Comparison of ENCODE assay signal across 13 cellular contexts in the genomic region with DNA sequence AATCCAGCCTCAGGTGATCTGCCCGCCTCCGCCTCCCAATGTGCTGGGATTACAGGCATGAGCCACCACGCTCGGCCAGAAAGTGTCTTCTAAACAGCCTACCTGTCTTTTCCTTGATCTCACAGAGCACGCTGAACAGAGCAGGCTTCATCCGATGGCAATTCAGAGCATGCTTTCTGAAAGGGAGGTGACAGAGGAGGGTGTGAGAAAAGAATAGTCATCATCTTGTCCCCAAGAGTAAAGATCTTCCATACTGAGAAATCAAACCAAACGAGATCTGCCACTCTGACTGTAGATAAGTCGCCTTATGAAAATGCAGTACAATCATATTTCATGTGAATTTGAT. TPM values are rescaled to one million over a fixed set of nuclear protein-coding genes. Genes with fewer than 3 reads are reported as not detected.
DNase-seq lines count a peak whose midpoint lies in the region; ATAC-seq lines count a peak whose summit lies in the region.
"Had no signal": no experiment of that assay in that cellular context is flagged by ENCODE, and none has a peak within 500 bp of the region (broad histone marks: within the 10 kb centered on the region; RNA-seq: fewer than 3 reads in every experiment).

No MANE protein-coding gene starts in this region.

- peak in 1 of 2 donors; percentile 20 for ATAC-seq in naive thymus-derived CD8-positive, alpha-beta T cell
- no peak for ATAC-seq in HG02610 (IDR thresholded peaks at IDR 0.05; ENCODE audit: unreplicated experiment)

- peak overlapping the region; percentile 79 for H3K4me3 Mint-ChIP-seq in activated T-helper 1 cell treated with anti-CD3 and anti-CD28 coated beads, Interleukin-12 subunit alpha, Interleukin-12 subunit beta, Interleukin-2, Interleukin-4 antibody, amounts not matched to agents 30 ng/mL and 10 ng/mL and 1 ng/mL, durations not matched to agents 14 hours and 24 hours and 36 hours
- peak overlapping the region; percentile 62 to 87 (median 80) for H3K4me3 Mint-ChIP-seq in naive thymus-derived CD8-positive, alpha-beta T cell

- H3K27me3 Mint-ChIP-seq in activated T-helper 1 cell treated with anti-CD3 and anti-CD28 coated beads, Interleukin-12 subunit alpha, Interleukin-12 subunit beta, Interleukin-2, Interleukin-4 antibody, amounts not matched to agents 30 ng/mL and 10 ng/mL and 1 ng/mL, durations not matched to agents 14 hours and 24 hours and 36 hours (ENCODE audit: insufficient read depth) = no peaks in the 10 kb centered on the region
- H3K27me3 Mint-ChIP-seq in naive thymus-derived CD8-positive, alpha-beta T cell = no peaks in the 10 kb centered on the region

- H3K4me1 Mint-ChIP-seq in activated T-helper 1 cell treated with anti-CD3 and anti-CD28 coated beads, Interleukin-12 subunit alpha, Interleukin-12 subunit beta, Interleukin-2, Interleukin-4 antibody, amounts not matched to agents 30 ng/mL and 10 ng/mL and 1 ng/mL, durations not matched to agents 14 hours and 24 hours and 36 hours (ENCODE audit: low read depth) = peaks cover 73% of the 10 kb centered on the region
- peaks cover 32 to 83% (median 66%) of the 10 kb centered on the region in 4 donors for H3K4me1 Mint-ChIP-seq in naive thymus-derived CD8-positive, alpha-beta T cell

- no peaks in the 10 kb centered on the region for H3K9me3 Mint-ChIP-seq in activated T-helper 1 cell treated with anti-CD3 and anti-CD28 coated beads, Interleukin-12 subunit alpha, Interleukin-12 subunit beta, Interleukin-2, Interleukin-4 antibody, amounts not matched to agents 30 ng/mL and 10 ng/mL and 1 ng/mL, durations not matched to agents 14 hours and 24 hours and 36 hours
- H3K9me3 Mint-ChIP-seq in naive thymus-derived CD8-positive, alpha-beta T cell = no peaks in the 10 kb centered on the region

- intact Hi-C loops in activated T-helper 1 cell treated with anti-CD3 and anti-CD28 coated beads, Interleukin-12 subunit alpha, Interleukin-12 subunit beta, Interleukin-2, Interleukin-4 antibody, amounts not matched to agents 30 ng/mL and 10 ng/mL and 1 ng/mL, durations not matched to agents 14 hours and 24 hours and 36 hours (cut with micrococcal nuclease) = loop anchor here (2.0 kb wide), 3 partner anchors 44 to 222 kb away; a partner anchor contains a TSS

- peak overlapping the region; percentile 99 for H3K27ac Mint-ChIP-seq in activated T-helper 1 cell treated with anti-CD3 and anti-CD28 coated beads, Interleukin-12 subunit alpha, Interleukin-12 subunit beta, Interleukin-2, Interleukin-4 antibody, amounts not matched to agents 30 ng/mL and 10 ng/mL and 1 ng/mL, durations not matched to agents 14 hours and 24 hours and 36 hours
- peak overlapping the region; percentile 90 to 99 (median 98) for H3K27ac Mint-ChIP-seq in naive thymus-derived CD8-positive, alpha-beta T cell

- H3K36me3 Mint-ChIP-seq in activated T-helper 1 cell treated with anti-CD3 and anti-CD28 coated beads, Interleukin-12 subunit alpha, Interleukin-12 subunit beta, Interleukin-2, Interleukin-4 antibody, amounts not matched to agents 30 ng/mL and 10 ng/mL and 1 ng/mL, durations not matched to agents 14 hours and 24 hours and 36 hours (ENCODE audit: low read depth) = peaks cover 39% of the 10 kb centered on the region
- peaks cover 0 to 4% (median 2%) of the 10 kb centered on the region in 3 donors for H3K36me3 Mint-ChIP-seq in naive thymus-derived CD8-positive, alpha-beta T cell

- DNase-seq in stimulated activated CD8-positive, alpha-beta memory T cell treated with anti-CD3 and anti-CD28 coated beads, Interleukin-15, amount 100 ng/mL, for 48 hours (ENCODE audit: low read depth in 2 of 2) = peak; percentile 25 to 34
- DNase-seq in stimulated activated CD8-positive, alpha-beta memory T cell treated with anti-CD3 and anti-CD28 coated beads, Interleukin-4, amount 100 ng/mL, for 48 hours = no peak
- DNase-seq in activated T-helper 1 cell treated with anti-CD3 and anti-CD28 coated beads, Interleukin-12 subunit alpha, Interleukin-12 subunit beta, Interleukin-2, Interleukin-4 antibody, amounts not matched to agents 30 ng/mL and 10 ng/mL and 1 ng/mL, durations not matched to agents 14 hours and 24 hours and 36 hours (ENCODE audit: low spot score) = no peak
- no peak for DNase-seq in naive thymus-derived CD8-positive, alpha-beta T cell
- no peak for DNase-seq in KG1 (lab: John Stamatoyannopoulos, UW)
- DNase-seq in hepatic stellate cell (ENCODE audit: low spot score) = no peak
- DNase-seq in OCI-M2 (lab: John Stamatoyannopoulos, UW; ENCODE audit: unreplicated experiment) = no peak
- DNase-seq: DMS79, hypothalamus, left ventricle myocardium inferior, NCI-H526, SJCRH30 had no signal

- POLR2A ChIA-PET in naive thymus-derived CD8-positive, alpha-beta T cell (lab: Charles Lee) = interaction anchor here (0.5 to 7.5 kb wide), 20 partner anchors 9 to 267 kb away, joined by 3 to 39 read pairs (median 6); a partner anchor contains a TSS

RNA-seq across cellular contexts. Expression of a gene that starts 19.3 kb away (rescaled TPM):
- 28.0 and 29.6 TPM in 2 replicates for total RNA-seq in activated T-helper 1 cell treated with anti-CD3 and anti-CD28 coated beads, Interleukin-12 subunit alpha, Interleukin-12 subunit beta, Interleukin-2, Interleukin-4 antibody, amounts not matched to agents 30 ng/mL and 10 ng/mL and 1 ng/mL, durations not matched to agents 14 hours and 24 hours and 36 hours
- total RNA-seq in naive thymus-derived CD8-positive, alpha-beta T cell = 10 to 100 TPM; 46.0 to 49.4 TPM
- polyA plus RNA-seq in naive thymus-derived CD8-positive, alpha-beta T cell = 1 to 10 TPM; 2.6 to 6.9 (median 4.2) TPM
- total RNA-seq: left ventricle myocardium inferior had no signal

RNA-seq across cellular contexts. Expression of a gene that starts 28.9 kb away (rescaled TPM):
- total RNA-seq in activated T-helper 1 cell treated with anti-CD3 and anti-CD28 coated beads, Interleukin-12 subunit alpha, Interleukin-12 subunit beta, Interleukin-2, Interleukin-4 antibody, amounts not matched to agents 30 ng/mL and 10 ng/mL and 1 ng/mL, durations not matched to agents 14 hours and 24 hours and 36 hours = 25.8 and 27.4 TPM in 2 replicates
- 10 to 100 TPM; 82.7 to 93.1 TPM for total RNA-seq in naive thymus-derived CD8-positive, alpha-beta T cell
- 10 to 100 TPM; 12.9 to 38.0 (median 16.7) TPM for polyA plus RNA-seq in naive thymus-derived CD8-positive, alpha-beta T cell

RNA-seq across cellular contexts. Expression of a gene that starts 44.3 kb away (rescaled TPM):
- 67.8 and 71.6 TPM in 2 replicates for total RNA-seq in activated T-helper 1 cell treated with anti-CD3 and anti-CD28 coated beads, Interleukin-12 subunit alpha, Interleukin-12 subunit beta, Interleukin-2, Interleukin-4 antibody, amounts not matched to agents 30 ng/mL and 10 ng/mL and 1 ng/mL, durations not matched to agents 14 hours and 24 hours and 36 hours
- total RNA-seq in naive thymus-derived CD8-positive, alpha-beta T cell = 100 to 1,000 TPM; 133 to 135 TPM
- polyA plus RNA-seq in naive thymus-derived CD8-positive, alpha-beta T cell = 10 to 100 TPM; 40.6 to 72.4 (median 41.9) TPM

Comparison
In these comparisons a context has a peak if more than half of its experiments do, and no peak if none do; other contexts are left out.
1. DNase-seq: peak in stimulated activated CD8-positive, alpha-beta memory T cell treated with anti-CD3 and anti-CD28 coated beads, Interleukin-15, amount 100 ng/mL, for 48 hours (2 of 2); none in stimulated activated CD8-positive, alpha-beta memory T cell treated with anti-CD3 and anti-CD28 coated beads, Interleukin-4, amount 100 ng/mL, for 48 hours (single experiment), activated T-helper 1 cell treated with anti-CD3 and anti-CD28 coated beads, Interleukin-12 subunit alpha, Interleukin-12 subunit beta, Interleukin-2, Interleukin-4 antibody, amounts not matched to agents 30 ng/mL and 10 ng/mL and 1 ng/mL, durations not matched to agents 14 hours and 24 hours and 36 hours (single experiment), naive thymus-derived CD8-positive, alpha-beta T cell (0 of 10), KG1 (single experiment), hepatic stellate cell (single experiment) and OCI-M2 (single experiment).